12 cellular contexts compared by ENCODE assay signal in the genomic region with DNA sequence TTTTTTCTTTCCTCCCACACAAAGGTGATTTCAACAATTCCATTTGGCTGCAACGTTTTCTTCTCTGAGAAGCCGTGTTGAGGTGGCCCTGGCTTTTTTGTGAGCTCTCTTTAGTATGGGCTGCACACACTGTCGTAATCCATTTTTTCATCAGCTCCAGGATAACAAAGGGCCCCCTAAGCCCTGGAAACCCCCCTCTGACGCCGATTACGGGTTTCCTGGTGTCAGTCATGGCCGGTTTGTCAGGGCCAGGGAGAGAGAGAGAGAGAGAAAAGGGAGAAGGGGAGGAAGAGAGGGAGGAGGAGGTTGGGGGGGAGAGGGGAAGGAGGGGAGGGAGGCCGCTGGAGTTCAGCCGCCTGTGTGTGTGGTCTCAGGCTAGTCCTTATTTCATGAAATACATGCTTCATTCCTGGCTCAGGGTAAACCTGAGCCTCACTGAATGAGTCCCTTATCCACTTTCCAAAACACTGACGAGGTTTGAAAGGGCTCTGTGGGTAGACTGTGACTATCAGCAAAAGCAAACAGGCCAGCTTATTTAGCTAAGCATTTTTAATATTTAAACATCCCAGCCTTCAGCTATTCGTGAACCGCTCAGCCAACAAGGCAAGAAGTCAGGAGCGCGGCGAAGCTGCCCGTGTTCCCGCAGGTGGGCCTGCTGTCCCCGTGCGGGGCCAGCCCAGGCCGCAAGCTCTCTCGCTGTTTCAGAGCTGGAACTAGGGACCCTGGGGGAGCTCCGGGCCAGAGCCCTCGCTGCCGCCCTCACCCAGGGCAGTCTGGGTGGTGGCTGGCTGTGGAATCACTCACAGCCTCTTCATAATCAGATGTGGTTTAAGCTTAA.
DNase-seq lines count a peak whose midpoint lies in the region; ATAC-seq, FAIRE-seq and TF ChIP-seq lines count a peak whose summit lies in the region.
"Had no signal": no experiment of that assay in that cellular context is flagged by ENCODE, and none has a peak within 500 bp of the region (broad histone marks: within the 10 kb centered on the region; RNA-seq: fewer than 3 reads in every experiment).

No MANE protein-coding gene starts in this region.

- H3K9me3 Mint-ChIP-seq in activated T-cell treated with anti-CD3 and anti-CD28 coated beads, Interleukin-2, amount 50 U/mL, for 4 hours: no peaks in the 10 kb centered on the region

- H3K27ac ChIP-seq in A673 (ENCODE audit: low read depth, low read length, poor library complexity, severe bottlenecking): peak overlapping the region; percentile 55
- H3K27ac ChIP-seq: parathyroid adenoma had no signal

- CTCF ChIA-PET in A673 (lab: Charles Lee): no interaction called here

- DNase-seq in A673 (ENCODE audit: low spot score) (peak; percentile 59), Right ventricle myocardium superior (no peak), nucleus accumbens (lab: John Stamatoyannopoulos, UW) (peak in 40 of 56 donors; percentile 14 to 66 (median 38)), ACHN (no peak), GM12891 (ENCODE audit: insufficient read length, low spot score) (no peak), AG08395 (ENCODE audit: low spot score) (no peak)
- DNase-seq in activated T-cell treated with anti-CD3 and anti-CD28 coated beads, Interleukin-2, amount 50 U/mL, for 4 hours: no peak
- DNase-seq: amniotic stem cell, Calu3, NCI-H524 had no signal

- no peak for TF ChIP-seq POLR2A in GM12891 (IDR thresholded peaks at IDR 0.05; ENCODE audit: low read depth, low read length)

- TF ChIP-seq CTCF in A673 (conservative IDR thresholded peaks at IDR 0.05; ENCODE audit: low read depth, low read length): no peak

- no peaks in the 10 kb centered on the region for H3K36me3 ChIP-seq in A673 (ENCODE audit: insufficient read depth, low read length, poor library complexity, severe bottlenecking)

- no peaks in the 10 kb centered on the region for H3K36me3 Mint-ChIP-seq in activated T-cell treated with anti-CD3 and anti-CD28 coated beads, Interleukin-2, amount 50 U/mL, for 4 hours (ENCODE audit: insufficient read depth)

- BruUV-seq in A673 (replicated peaks; lab: Mats Ljungman, UMichigan): no TSS peak

- in situ Hi-C loops in ACHN (cut with HindIII; ENCODE audit: low pct_ligation_motif_present, low pct_unique_long_range_greater_than_20kb, low sequenced_read_pairs): no loop called here

- no peaks in the 10 kb centered on the region for H3K9me3 ChIP-seq in A673 (ENCODE audit: low read depth, low read length, poor library complexity, severe bottlenecking)

- H3K27me3 Mint-ChIP-seq in activated T-cell treated with anti-CD3 and anti-CD28 coated beads, Interleukin-2, amount 50 U/mL, for 4 hours (ENCODE audit: low read depth): peaks cover 4% of the 10 kb centered on the region

- peaks cover 15% of the 10 kb centered on the region for H3K4me1 ChIP-seq in A673 (ENCODE audit: insufficient read depth, low read length, poor library complexity, severe bottlenecking)
- H3K4me1 ChIP-seq: parathyroid adenoma had no signal

- no peak overlapping the region for H3K4me3 ChIP-seq in A673 (ENCODE audit: low read depth, low read length, poor library complexity, severe bottlenecking)

- FAIRE-seq in GM12891 (lab: Jason Lieb, UNC): no peak

- POLR2A ChIA-PET in A673 (lab: Charles Lee; ENCODE audit: low non-redundant PET): interaction anchor here (0.6 to 0.7 kb wide), 2 partner anchors 71 to 445 kb away, joined by 3 to 5 read pairs; no protein-coding TSS in a partner anchor

- no peak overlapping the region for H3K4me3 Mint-ChIP-seq in activated T-cell treated with anti-CD3 and anti-CD28 coated beads, Interleukin-2, amount 50 U/mL, for 4 hours

- intact Hi-C loops in A673 (cut with micrococcal nuclease; ENCODE audit: unreplicated experiment) (no loop called here), Right ventricle myocardium superior (cut with DNase I) (no loop called here)

- H3K27me3 ChIP-seq in A673 (replicated peaks; ENCODE audit: insufficient read depth, low read depth, low read length, poor library complexity): no peaks in the 10 kb centered on the region

- peaks cover 4% of the 10 kb centered on the region for H3K4me1 Mint-ChIP-seq in activated T-cell treated with anti-CD3 and anti-CD28 coated beads, Interleukin-2, amount 50 U/mL, for 4 hours (ENCODE audit: low read depth)

- peak; percentile 69 to 75 for ATAC-seq in activated T-cell treated with anti-CD3 and anti-CD28 coated beads, Interleukin-2, amount 50 U/mL, for 4 hours
- ATAC-seq in Right ventricle myocardium superior (ENCODE audit: poor library complexity) (peak; percentile 30), HG02759 (IDR thresholded peaks at IDR 0.05; ENCODE audit: unreplicated experiment) (no peak)

TF ChIP-seq in GM12891, 5 proteins besides CTCF, POLR2A, EP300 and RAD21:
- TF ChIP-seq POU2F2 (IDR thresholded peaks at IDR 0.05; ENCODE audit: low read depth, low read length): no peak
- TF ChIP-seq SPI1 (IDR thresholded peaks at IDR 0.05; ENCODE audit: low read depth, low read length): no peak
- no peak for TF ChIP-seq PAX5 (IDR thresholded peaks at IDR 0.05; ENCODE audit: insufficient read depth, low read length, severe bottlenecking)
- TF ChIP-seq TAF1 (IDR thresholded peaks at IDR 0.05; ENCODE audit: low read depth, low read length): no peak
- TF ChIP-seq POLR2AphosphoS5 (IDR thresholded peaks at IDR 0.05; ENCODE audit: low read depth, low read length): no peak

Comparison
In these comparisons a context has a peak if more than half of its experiments do, and no peak if none do; other contexts are left out.
1. DNase-seq: peak in A673 (single experiment) and nucleus accumbens (40 of 56); none in activated T-cell treated with anti-CD3 and anti-CD28 coated beads, Interleukin-2, amount 50 U/mL, for 4 hours (single experiment), Right ventricle myocardium superior (single experiment), ACHN (single experiment), GM12891 (single experiment) and AG08395 (single experiment).